18 cellular contexts compared by ENCODE assay signal in the genomic region with DNA sequence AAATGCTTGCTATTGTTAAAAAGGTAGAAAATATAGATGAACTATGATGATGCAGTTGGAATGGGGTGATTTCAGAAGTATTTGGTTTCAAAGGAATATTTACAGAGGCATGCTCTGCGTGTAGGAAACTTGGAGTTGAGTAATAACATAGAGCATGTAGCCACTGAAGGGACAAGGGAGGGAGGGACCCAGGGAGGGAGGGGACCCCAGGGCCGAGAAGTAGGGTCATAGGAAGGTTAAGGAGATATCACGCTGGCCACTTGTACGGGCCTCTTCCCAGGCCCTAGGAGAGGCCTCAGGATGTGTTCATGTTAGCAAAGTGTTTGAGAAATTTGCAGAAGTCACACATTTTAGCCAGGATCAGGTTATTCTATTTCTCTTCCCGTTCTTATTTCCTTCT. TPM values are rescaled to one million over a fixed set of nuclear protein-coding genes. Genes with fewer than 3 reads are reported as not detected.
DNase-seq lines count a peak whose midpoint lies in the region; ATAC-seq and TF ChIP-seq lines count a peak whose summit lies in the region.
"Had no signal": no experiment of that assay in that cellular context is flagged by ENCODE, and none has a peak within 500 bp of the region (broad histone marks: within the 10 kb centered on the region; RNA-seq: fewer than 3 reads in every experiment).

No MANE protein-coding gene starts in this region.

- peaks cover 10% of the 10 kb centered on the region; the same call in 1 of the 2 replicates for H3K9me3 ChIP-seq in OCI-LY3 (ENCODE audit: insufficient read depth, low read length)
- H3K9me3 ChIP-seq: pancreas, suprapubic skin had no signal

- TF ChIP-seq CTCF in OCI-LY3 (IDR thresholded peaks at IDR 0.05; ENCODE audit: low read depth, low read length), result no peak
- no peak for TF ChIP-seq CTCF in osteocyte (IDR thresholded peaks at IDR 0.05)
- no peak for TF ChIP-seq CTCF in foreskin fibroblast (IDR thresholded peaks at IDR 0.05; ENCODE audit: low read depth, low read length)

- intact Hi-C loops in dendritic cell treated with granulocyte-macrophage colony-stimulating factor and Interleukin-4, amounts not matched to agents 40 ng/mL and 50 ng/mL, for 4 days (cut with micrococcal nuclease), result loop anchor here (1.0 kb wide), 1 partner anchor 8 kb away; no protein-coding TSS in a partner anchor

- H3K27ac ChIP-seq in OCI-LY3 (ENCODE audit: low read length), result peak overlapping the region; percentile 93
- H3K27ac ChIP-seq: coronary artery, pancreas, suprapubic skin had no signal

- H3K4me1 Mint-ChIP-seq in activated naive CD4-positive, alpha-beta T cell treated with anti-CD3 and anti-CD28 coated beads, Interleukin-2, amount 10 ng/mL, durations not matched to agents 7 days and 5 days, result peaks cover 92% of the 10 kb centered on the region
- peaks cover 55% of the 10 kb centered on the region for H3K4me1 Mint-ChIP-seq in dendritic cell treated with granulocyte-macrophage colony-stimulating factor and Interleukin-4, amounts not matched to agents 40 ng/mL and 50 ng/mL, for 4 days (ENCODE audit: low read depth)
- peaks cover 5% of the 10 kb centered on the region for H3K4me1 Mint-ChIP-seq in osteocyte (ENCODE audit: unreplicated experiment)

- no peaks in the 10 kb centered on the region for H3K27me3 ChIP-seq in OCI-LY3 (ENCODE audit: low read depth, low read length)
- H3K27me3 ChIP-seq: pancreas, suprapubic skin had no signal

- H4K20me1 ChIP-seq in OCI-LY3 (ENCODE audit: insufficient read depth, low read length), result no peaks in the 10 kb centered on the region

- H3K4me2 ChIP-seq in OCI-LY3 (ENCODE audit: low read length), result peak overlapping the region; percentile 91

- H3K36me3 ChIP-seq in OCI-LY3 (replicated peaks; ENCODE audit: low read depth, low read length), result peaks cover 8% of the 10 kb centered on the region
- H3K36me3 ChIP-seq: pancreas, suprapubic skin had no signal

- H3K4me3 ChIP-seq in OCI-LY3 (ENCODE audit: low read length), result peak overlapping the region; percentile 34
- no peak overlapping the region for H3K4me3 ChIP-seq in foreskin fibroblast (ENCODE audit: low read depth in 1 of 2, low read length in 2 of 2)
- H3K4me3 ChIP-seq: coronary artery, pancreas, suprapubic skin had no signal

- H2AFZ ChIP-seq in OCI-LY3 (ENCODE audit: low read depth, low read length), result no peak overlapping the region

- H3K9me3 Mint-ChIP-seq in activated naive CD4-positive, alpha-beta T cell treated with anti-CD3 and anti-CD28 coated beads, Interleukin-2, amount 10 ng/mL, durations not matched to agents 7 days and 5 days, result peaks cover 38% of the 10 kb centered on the region
- peaks cover 19% of the 10 kb centered on the region for H3K9me3 Mint-ChIP-seq in dendritic cell treated with granulocyte-macrophage colony-stimulating factor and Interleukin-4, amounts not matched to agents 40 ng/mL and 50 ng/mL, for 4 days
- H3K9me3 Mint-ChIP-seq in osteocyte (ENCODE audit: unreplicated experiment), result peaks cover 22% of the 10 kb centered on the region

- peaks cover 71% of the 10 kb centered on the region for H3K4me1 ChIP-seq in OCI-LY3 (ENCODE audit: low read length)
- H3K4me1 ChIP-seq: pancreas, suprapubic skin had no signal

- CTCF ChIA-PET in activated naive CD4-positive, alpha-beta T cell treated with anti-CD3 and anti-CD28 coated beads, Interleukin-2, amount 10 ng/mL, durations not matched to agents 7 days and 5 days (lab: Charles Lee), result no interaction called here

- ATAC-seq in HG02588 (IDR thresholded peaks at IDR 0.05; ENCODE audit: unreplicated experiment), result no peak
- ATAC-seq in HG02678 (IDR thresholded peaks at IDR 0.05; ENCODE audit: unreplicated experiment), result no peak
- ATAC-seq: pancreas had no signal

- H3K27ac Mint-ChIP-seq in activated naive CD4-positive, alpha-beta T cell treated with anti-CD3 and anti-CD28 coated beads, Interleukin-2, amount 10 ng/mL, durations not matched to agents 7 days and 5 days, result peak overlapping the region; percentile 55
- peak overlapping the region; percentile 1 for H3K27ac Mint-ChIP-seq in dendritic cell treated with granulocyte-macrophage colony-stimulating factor and Interleukin-4, amounts not matched to agents 40 ng/mL and 50 ng/mL, for 4 days
- H3K27ac Mint-ChIP-seq in osteocyte (ENCODE audit: unreplicated experiment), result no peak overlapping the region

- no peaks in the 10 kb centered on the region for H3K79me2 ChIP-seq in OCI-LY3 (ENCODE audit: low read length)

- no peak overlapping the region for H3K4me3 Mint-ChIP-seq in activated naive CD4-positive, alpha-beta T cell treated with anti-CD3 and anti-CD28 coated beads, Interleukin-2, amount 10 ng/mL, durations not matched to agents 7 days and 5 days
- H3K4me3 Mint-ChIP-seq in dendritic cell treated with granulocyte-macrophage colony-stimulating factor and Interleukin-4, amounts not matched to agents 40 ng/mL and 50 ng/mL, for 4 days, result no peak overlapping the region
- H3K4me3 Mint-ChIP-seq in osteocyte (ENCODE audit: unreplicated experiment), result no peak overlapping the region

- DNase-seq in activated naive CD4-positive, alpha-beta T cell treated with anti-CD3 and anti-CD28 coated beads, Interleukin-2, amount 10 ng/mL, durations not matched to agents 7 days and 5 days, result no peak
- no peak for DNase-seq in activated naive CD4-positive, alpha-beta T cell (lab: John Stamatoyannopoulos, UW)
- DNase-seq in osteocyte (ENCODE audit: extremely low spot score, unreplicated experiment) (peak; percentile 23), foreskin fibroblast (no peak)
- DNase-seq: activated CD4-positive, alpha-beta T cell treated with anti-CD3 and anti-CD28 coated beads, Interleukin-2, amount 50 U/mL, for 1 hour; EL; NCI-H1694 treated with DMSO at 0.1 percent for 48 hours; NCI-H524 treated with DMSO at 0.1 percent for 48 hours; pancreas; SIG-M5; T1000 had no signal

- peaks cover 83% of the 10 kb centered on the region for H3K36me3 Mint-ChIP-seq in activated naive CD4-positive, alpha-beta T cell treated with anti-CD3 and anti-CD28 coated beads, Interleukin-2, amount 10 ng/mL, durations not matched to agents 7 days and 5 days
- H3K36me3 Mint-ChIP-seq in dendritic cell treated with granulocyte-macrophage colony-stimulating factor and Interleukin-4, amounts not matched to agents 40 ng/mL and 50 ng/mL, for 4 days (ENCODE audit: low read depth), result peaks cover 4% of the 10 kb centered on the region
- peaks cover 4% of the 10 kb centered on the region for H3K36me3 Mint-ChIP-seq in osteocyte (ENCODE audit: unreplicated experiment)

- H3K9ac ChIP-seq in OCI-LY3 (ENCODE audit: low read length), result peak overlapping the region; percentile 44; the same call in 1 of the 2 replicates

- no peaks in the 10 kb centered on the region for H3K27me3 Mint-ChIP-seq in activated naive CD4-positive, alpha-beta T cell treated with anti-CD3 and anti-CD28 coated beads, Interleukin-2, amount 10 ng/mL, durations not matched to agents 7 days and 5 days
- no peaks in the 10 kb centered on the region for H3K27me3 Mint-ChIP-seq in dendritic cell treated with granulocyte-macrophage colony-stimulating factor and Interleukin-4, amounts not matched to agents 40 ng/mL and 50 ng/mL, for 4 days
- peaks cover 8% of the 10 kb centered on the region for H3K27me3 Mint-ChIP-seq in osteocyte (ENCODE audit: unreplicated experiment)

RNA-seq across cellular contexts. Expression of a gene that starts 17.0 kb away (rescaled TPM):
- 36.9 and 40.5 TPM in 2 replicates for total RNA-seq in osteocyte
- total RNA-seq: fibroblast of villous mesenchyme had no signal
